27 cellular contexts compared by ENCODE assay signal in the genomic region with DNA sequence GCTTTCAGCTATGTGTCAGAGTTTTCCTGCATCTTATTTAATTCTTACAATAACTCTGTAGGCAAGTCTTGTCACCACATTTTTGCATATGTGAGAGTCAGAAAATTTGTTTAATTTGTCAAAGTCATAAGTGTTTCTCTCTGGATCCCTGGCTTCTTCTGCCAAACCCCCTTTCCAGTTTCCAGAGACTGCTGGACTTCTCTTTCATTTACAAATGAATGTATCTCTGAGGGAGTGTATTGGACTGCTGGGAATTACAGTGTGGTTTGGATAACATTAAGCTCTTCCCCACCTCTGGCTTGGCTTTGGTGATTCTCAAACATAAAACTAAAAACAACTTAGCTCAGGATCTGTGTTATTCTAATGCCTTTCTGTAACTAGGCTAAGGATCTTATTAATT.
DNase-seq lines count a peak whose midpoint lies in the region; ATAC-seq, FAIRE-seq and TF ChIP-seq lines count a peak whose summit lies in the region.
"Had no signal": no experiment of that assay in that cellular context is flagged by ENCODE, and none has a peak within 500 bp of the region (broad histone marks: within the 10 kb centered on the region; RNA-seq: fewer than 3 reads in every experiment).

No MANE protein-coding gene starts in this region.

- CTCF ChIA-PET in WTC11 (lab: Charles Lee), result interaction anchor here (0.8 kb wide), 1 partner anchor 419 kb away, joined by 3 read pairs; no protein-coding TSS in a partner anchor

- POLR2A ChIA-PET in WTC11 (lab: Charles Lee), result no interaction called here

- no peak overlapping the region for H3K27ac ChIP-seq in smooth muscle cell (ENCODE audit: low read depth)
- H3K27ac ChIP-seq: 22Rv1, BLaER1 had no signal

- no peak for ATAC-seq in activated naive CD4-positive, alpha-beta T cell treated with anti-CD3 and anti-CD28 coated beads, Interleukin-2, amount 50 U/mL, for 72 hours
- peak; percentile 61 for ATAC-seq in WTC11
- ATAC-seq: GM12878 had no signal

- H3K27me3 ChIP-seq in smooth muscle cell (ENCODE audit: low read depth), result no peaks in the 10 kb centered on the region
- H3K27me3 ChIP-seq: BE2C, BLaER1 had no signal

- H3K4me3 Mint-ChIP-seq in activated naive CD4-positive, alpha-beta T cell treated with anti-CD3 and anti-CD28 coated beads, Interleukin-2, amount 50 U/mL, for 24 hours, result no peak overlapping the region
- no peak overlapping the region for H3K4me3 Mint-ChIP-seq in WTC11
- H3K4me3 Mint-ChIP-seq: CD14-positive monocyte; CD4-positive, alpha-beta memory T cell; CD4-positive, CD25-positive, alpha-beta regulatory T cell; CD8-positive, alpha-beta memory T cell had no signal

- no peaks in the 10 kb centered on the region for H3F3A ChIP-seq in smooth muscle cell (ENCODE audit: low read depth)

- H3K27ac Mint-ChIP-seq in activated naive CD4-positive, alpha-beta T cell treated with anti-CD3 and anti-CD28 coated beads, Interleukin-2, amount 50 U/mL, for 24 hours, result peak overlapping the region; percentile 30
- H3K27ac Mint-ChIP-seq in activated naive CD4-positive, alpha-beta T cell treated with anti-CD3 and anti-CD28 coated beads, Interleukin-2, amount 50 U/mL, for 72 hours, result no peak overlapping the region
- no peak overlapping the region for H3K27ac Mint-ChIP-seq in WTC11
- H3K27ac Mint-ChIP-seq: CD14-positive monocyte; CD4-positive, alpha-beta memory T cell; CD4-positive, CD25-positive, alpha-beta regulatory T cell; CD8-positive, alpha-beta memory T cell had no signal

- FAIRE-seq in RCC 7860 (lab: Jason Lieb, UNC), result no peak
- FAIRE-seq: A204.1, GM12878, GM12892, GM18507 had no signal

- H3K9me3 ChIP-seq in smooth muscle cell (replicated peaks; ENCODE audit: low read depth), result no peaks in the 10 kb centered on the region
- H3K9me3 ChIP-seq: BE2C, BLaER1 had no signal

- no peak overlapping the region for H3K9ac ChIP-seq in smooth muscle cell (ENCODE audit: low read depth)
- H3K9ac ChIP-seq: BLaER1 had no signal

- H3K9me3 Mint-ChIP-seq in activated naive CD4-positive, alpha-beta T cell treated with anti-CD3 and anti-CD28 coated beads, Interleukin-2, amount 50 U/mL, for 24 hours, result peaks cover 6% of the 10 kb centered on the region
- peaks cover 10 to 19% of the 10 kb centered on the region in 2 donors for H3K9me3 Mint-ChIP-seq in activated naive CD4-positive, alpha-beta T cell treated with anti-CD3 and anti-CD28 coated beads, Interleukin-2, amount 50 U/mL, for 72 hours
- H3K9me3 Mint-ChIP-seq in WTC11, result no peaks in the 10 kb centered on the region

- TF ChIP-seq CTCF in WTC11 (IDR thresholded peaks at IDR 0.05), result no peak
- no peak for TF ChIP-seq CTCF in smooth muscle cell (IDR thresholded peaks at IDR 0.05; ENCODE audit: borderline replicate concordance, insufficient read depth, poor library complexity, severe bottlenecking)

- no peaks in the 10 kb centered on the region for H3K27me3 Mint-ChIP-seq in activated naive CD4-positive, alpha-beta T cell treated with anti-CD3 and anti-CD28 coated beads, Interleukin-2, amount 50 U/mL, for 24 hours
- H3K27me3 Mint-ChIP-seq in WTC11 (ENCODE audit: low read depth), result no peaks in the 10 kb centered on the region; the same call in 1 of the 2 replicates
- H3K27me3 Mint-ChIP-seq: CD4-positive, alpha-beta memory T cell; CD4-positive, CD25-positive, alpha-beta regulatory T cell; CD8-positive, alpha-beta memory T cell had no signal

- H3K4me1 ChIP-seq in smooth muscle cell (ENCODE audit: low read depth), result no peaks in the 10 kb centered on the region
- H3K4me1 ChIP-seq: BE2C had no signal

- no peak overlapping the region for H3K4me3 ChIP-seq in smooth muscle cell
- H3K4me3 ChIP-seq: BLaER1, GM12878 had no signal

- H3K79me2 ChIP-seq in smooth muscle cell (ENCODE audit: low read depth), result no peaks in the 10 kb centered on the region

- H4K20me1 ChIP-seq in smooth muscle cell (ENCODE audit: low read depth), result no peaks in the 10 kb centered on the region
- H4K20me1 ChIP-seq: BLaER1 had no signal

- peak overlapping the region; percentile 8 for H3K4me2 ChIP-seq in smooth muscle cell
- H3K4me2 ChIP-seq: BLaER1 had no signal

- no peak for DNase-seq in activated naive CD4-positive, alpha-beta T cell treated with anti-CD3 and anti-CD28 coated beads, Interleukin-2, amount 50 U/mL, for 72 hours (ENCODE audit: low spot score in 2 of 2)
- no peak for DNase-seq in WTC11 (ENCODE audit: low spot score)
- DNase-seq in smooth muscle cell (lab: John Stamatoyannopoulos, UW; ENCODE audit: unreplicated experiment), result no peak
- DNase-seq in RCC 7860 (ENCODE audit: low spot score), result no peak
- DNase-seq in 8988T, result no peak
- DNase-seq: ACHN; BE2C; C1 segment of cervical spinal cord; CD4-positive, alpha-beta memory T cell; CD4-positive, CD25-positive, alpha-beta regulatory T cell; CD8-positive, alpha-beta memory T cell; COR-L47; DMS 273 treated with DMSO at 0.1 percent for 48 hours; DMS153; DMS53; DMS79; DND-41; EL; GDM1 had no signal

- no peaks in the 10 kb centered on the region for H3K36me3 ChIP-seq in smooth muscle cell (ENCODE audit: low read depth)
- H3K36me3 ChIP-seq: BE2C, BLaER1 had no signal

- H3K4me1 Mint-ChIP-seq in activated naive CD4-positive, alpha-beta T cell treated with anti-CD3 and anti-CD28 coated beads, Interleukin-2, amount 50 U/mL, for 24 hours, result no peaks in the 10 kb centered on the region
- peaks cover 16% of the 10 kb centered on the region for H3K4me1 Mint-ChIP-seq in WTC11
- H3K4me1 Mint-ChIP-seq: CD14-positive monocyte; CD4-positive, alpha-beta memory T cell; CD4-positive, CD25-positive, alpha-beta regulatory T cell; CD8-positive, alpha-beta memory T cell had no signal

- no peaks in the 10 kb centered on the region for H3K36me3 Mint-ChIP-seq in activated naive CD4-positive, alpha-beta T cell treated with anti-CD3 and anti-CD28 coated beads, Interleukin-2, amount 50 U/mL, for 24 hours
- no peaks in the 10 kb centered on the region for H3K36me3 Mint-ChIP-seq in activated naive CD4-positive, alpha-beta T cell treated with anti-CD3 and anti-CD28 coated beads, Interleukin-2, amount 50 U/mL, for 72 hours
- no peaks in the 10 kb centered on the region for H3K36me3 Mint-ChIP-seq in WTC11
- H3K36me3 Mint-ChIP-seq: CD14-positive monocyte; CD4-positive, alpha-beta memory T cell; CD4-positive, CD25-positive, alpha-beta regulatory T cell; CD8-positive, alpha-beta memory T cell had no signal

- no peak overlapping the region for H2AFZ ChIP-seq in smooth muscle cell (ENCODE audit: low read depth)

TF ChIP-seq in WTC11, 78 proteins besides CTCF, POLR2A, EP300 and RAD21 (continues in another document):
- TF ChIP-seq, protein P1, sequence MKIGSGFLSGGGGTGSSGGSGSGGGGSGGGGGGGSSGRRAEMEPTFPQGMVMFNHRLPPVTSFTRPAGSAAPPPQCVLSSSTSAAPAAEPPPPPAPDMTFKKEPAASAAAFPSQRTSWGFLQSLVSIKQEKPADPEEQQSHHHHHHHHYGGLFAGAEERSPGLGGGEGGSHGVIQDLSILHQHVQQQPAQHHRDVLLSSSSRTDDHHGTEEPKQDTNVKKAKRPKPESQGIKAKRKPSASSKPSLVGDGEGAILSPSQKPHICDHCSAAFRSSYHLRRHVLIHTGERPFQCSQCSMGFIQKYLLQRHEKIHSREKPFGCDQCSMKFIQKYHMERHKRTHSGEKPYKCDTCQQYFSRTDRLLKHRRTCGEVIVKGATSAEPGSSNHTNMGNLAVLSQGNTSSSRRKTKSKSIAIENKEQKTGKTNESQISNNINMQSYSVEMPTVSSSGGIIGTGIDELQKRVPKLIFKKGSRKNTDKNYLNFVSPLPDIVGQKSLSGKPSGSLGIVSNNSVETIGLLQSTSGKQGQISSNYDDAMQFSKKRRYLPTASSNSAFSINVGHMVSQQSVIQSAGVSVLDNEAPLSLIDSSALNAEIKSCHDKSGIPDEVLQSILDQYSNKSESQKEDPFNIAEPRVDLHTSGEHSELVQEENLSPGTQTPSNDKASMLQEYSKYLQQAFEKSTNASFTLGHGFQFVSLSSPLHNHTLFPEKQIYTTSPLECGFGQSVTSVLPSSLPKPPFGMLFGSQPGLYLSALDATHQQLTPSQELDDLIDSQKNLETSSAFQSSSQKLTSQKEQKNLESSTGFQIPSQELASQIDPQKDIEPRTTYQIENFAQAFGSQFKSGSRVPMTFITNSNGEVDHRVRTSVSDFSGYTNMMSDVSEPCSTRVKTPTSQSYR (CRISPR knock-in tag; IDR thresholded peaks at IDR 0.05), result no peak
- TF ChIP-seq AR (CRISPR knock-in tag; IDR thresholded peaks at IDR 0.05), result no peak
- TF ChIP-seq SP1 (CRISPR knock-in tag; conservative IDR thresholded peaks at IDR 0.05), result no peak
- no peak for TF ChIP-seq ZNF416 (CRISPR knock-in tag; IDR thresholded peaks at IDR 0.05)
- TF ChIP-seq, protein P2, sequence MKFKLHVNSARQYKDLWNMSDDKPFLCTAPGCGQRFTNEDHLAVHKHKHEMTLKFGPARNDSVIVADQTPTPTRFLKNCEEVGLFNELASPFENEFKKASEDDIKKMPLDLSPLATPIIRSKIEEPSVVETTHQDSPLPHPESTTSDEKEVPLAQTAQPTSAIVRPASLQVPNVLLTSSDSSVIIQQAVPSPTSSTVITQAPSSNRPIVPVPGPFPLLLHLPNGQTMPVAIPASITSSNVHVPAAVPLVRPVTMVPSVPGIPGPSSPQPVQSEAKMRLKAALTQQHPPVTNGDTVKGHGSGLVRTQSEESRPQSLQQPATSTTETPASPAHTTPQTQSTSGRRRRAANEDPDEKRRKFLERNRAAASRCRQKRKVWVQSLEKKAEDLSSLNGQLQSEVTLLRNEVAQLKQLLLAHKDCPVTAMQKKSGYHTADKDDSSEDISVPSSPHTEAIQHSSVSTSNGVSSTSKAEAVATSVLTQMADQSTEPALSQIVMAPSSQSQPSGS (CRISPR knock-in tag; IDR thresholded peaks at IDR 0.05; ENCODE audit: borderline replicate concordance, low read depth), result no peak
